8 cellular contexts compared by ENCODE assay signal in the genomic region with DNA sequence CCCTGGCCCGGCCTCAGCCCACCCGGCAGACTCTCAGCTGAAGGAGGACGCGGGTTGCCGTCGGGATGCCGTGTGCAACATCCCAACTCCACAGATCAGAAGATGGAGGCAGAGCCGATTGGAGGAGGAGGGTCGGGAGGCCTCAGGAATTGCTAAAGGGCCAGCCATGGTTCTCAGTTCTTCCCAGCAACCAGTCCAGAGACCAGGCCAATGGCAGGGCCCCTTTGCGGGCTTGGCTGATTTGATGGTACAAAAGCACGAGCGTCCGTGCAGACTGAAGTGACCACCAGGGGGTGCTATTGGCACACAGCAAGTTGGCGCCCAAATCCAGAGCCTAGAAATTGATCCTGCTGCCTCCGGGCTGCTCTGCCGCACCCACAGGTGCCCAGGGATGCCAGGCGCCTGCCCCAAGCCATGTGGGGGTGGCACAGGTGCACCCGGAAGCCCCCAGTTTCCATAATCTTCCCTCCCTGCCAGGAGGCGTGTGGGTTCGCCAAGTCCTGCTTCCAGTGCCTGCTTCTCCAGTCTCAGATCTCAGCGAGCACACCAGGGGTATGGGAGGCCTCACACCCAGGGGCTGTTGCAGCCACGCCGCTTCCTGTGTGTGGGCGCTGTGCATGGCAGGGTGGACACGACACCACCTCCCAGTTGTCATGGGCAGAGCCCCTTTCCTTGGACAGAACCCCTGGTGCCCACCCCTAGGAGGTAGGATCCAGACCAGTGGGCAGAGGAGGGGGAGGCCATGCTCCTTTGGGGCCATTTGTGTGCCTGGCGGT. TPM values are rescaled to one million over a fixed set of nuclear protein-coding genes. Genes with fewer than 3 reads are reported as not detected.
DNase-seq lines count a peak whose midpoint lies in the region; ATAC-seq and TF ChIP-seq lines count a peak whose summit lies in the region.

No MANE protein-coding gene starts in this region.

- H3K9me3 ChIP-seq in heart left ventricle = no peaks in the 10 kb centered on the region
- H3K9me3 ChIP-seq in aorta (ENCODE audit: control insufficient read depth, low read length) = no peaks in the 10 kb centered on the region

- H3K36me3 ChIP-seq in heart left ventricle (no peaks in the 10 kb centered on the region), aorta (ENCODE audit: control insufficient read depth in 1 of 2, insufficient read depth in 2 of 2, low read length in 1 of 2) (no peaks in the 10 kb centered on the region)

- peak; percentile 36 for ATAC-seq in GM19324 (IDR thresholded peaks at IDR 0.05; ENCODE audit: low FRiP score, unreplicated experiment)
- peak; percentile 49 to 91 (median 87) for ATAC-seq in heart left ventricle
- peak; percentile 84 for ATAC-seq in aorta (ENCODE audit: low FRiP score)

- DNase-seq in AG20443 (ENCODE audit: low spot score) (peak; percentile 87), NCI-H1092 (lab: John Stamatoyannopoulos, UW) (peak; percentile 74), SW 1271 (lab: John Stamatoyannopoulos, UW) (peak; percentile 34 to 71), heart left ventricle (peak; percentile 79 to 88 (median 85)), pulmonary artery endothelial cell (ENCODE audit: low read depth, low spot score) (peak; percentile 66), aorta (peak; percentile 88 to 93)
- peak; percentile 60 for DNase-seq in activated naive CD8-positive, alpha-beta T cell treated with anti-CD3 and anti-CD28 coated beads, Interleukin-2, amount 50 U/mL, for 16 hours (ENCODE audit: low read depth, low spot score)

- H3K4me1 ChIP-seq in heart left ventricle (peaks cover 0 to 14% (median 3%) of the 10 kb centered on the region in 12 donors), aorta (ENCODE audit: control insufficient read depth in 1 of 2, insufficient read depth in 2 of 2, low read length in 2 of 2) (no peaks in the 10 kb centered on the region)

- no peak overlapping the region for H3K27ac ChIP-seq in heart left ventricle
- H3K27ac ChIP-seq in aorta (ENCODE audit: low read depth in 1 of 2, low read length in 2 of 2) = no peak overlapping the region

- H3K27me3 ChIP-seq in heart left ventricle = peaks cover 0 to 11% (median 0%) of the 10 kb centered on the region in 9 donors
- H3K27me3 ChIP-seq in aorta (ENCODE audit: control insufficient read depth in 1 of 2, insufficient read depth in 2 of 2, low read length in 1 of 2) = no peaks in the 10 kb centered on the region

- intact Hi-C loops in heart left ventricle (cut with DNase I) = loop anchor here (1.0 to 10.0 kb wide), 12 partner anchors 60 to 425 kb away; no protein-coding TSS in a partner anchor
- intact Hi-C loops in aorta (cut with DNase I) = loop anchor here (1.0 to 10.0 kb wide), 7 partner anchors 62 to 425 kb away; no protein-coding TSS in a partner anchor

- H3K4me3 ChIP-seq in heart left ventricle = no peak overlapping the region
- no peak overlapping the region for H3K4me3 ChIP-seq in aorta (ENCODE audit: low read length in 2 of 2)

- TF ChIP-seq CTCF in heart left ventricle (IDR thresholded peaks at IDR 0.05) = peak; percentile 92 to 99 (median 97)

- no peak for TF ChIP-seq POLR2A in heart left ventricle (IDR thresholded peaks at IDR 0.05)

- WGBS in heart left ventricle, 4 donors = 32 to 45% (median 39%) methylated on average over 17 to 26 of the region's 26 CpGs
- 33 to 38% methylated on average over 25 to 26 of the region's 26 CpGs for WGBS in aorta, 2 donors

RNA-seq across cellular contexts. Expression of gene TEX19, which starts 7.1 kb away (rescaled TPM):
- total RNA-seq in heart left ventricle (not detected), pulmonary artery endothelial cell (0.11 TPM in 1 of 2 replicates, not detected in the other), aorta (not detected)
- polyA plus RNA-seq in heart left ventricle (not detected), aorta (not detected)

RNA-seq across cellular contexts. Expression of gene SECTM1, which starts 18.3 kb away (rescaled TPM):
- 10 to 100 TPM in 2 of 9 donors, 1 to 10 TPM in 7; 2.3 to 41.6 (median 3.5) TPM for total RNA-seq in heart left ventricle
- 1 to 10 TPM; 2.3 to 3.4 TPM for polyA plus RNA-seq in heart left ventricle
- 2.0 and 4.4 TPM in 2 replicates for total RNA-seq in pulmonary artery endothelial cell
- total RNA-seq in aorta = 10 to 100 TPM in 1 of 2 donors, 1 to 10 TPM in 1; 9.9 to 15.8 TPM
- 10 to 100 TPM in 1 of 2 donors, 1 to 10 TPM in 1; 4.5 to 22.5 TPM for polyA plus RNA-seq in aorta

RNA-seq across cellular contexts. Expression of gene UTS2R, which starts 19.7 kb away (rescaled TPM):
- total RNA-seq in heart left ventricle = 10 to 100 TPM in 1 of 9 donors, 1 to 10 TPM in 6, under 1 TPM in 2; 0.58 to 21.9 (median 1.7) TPM
- polyA plus RNA-seq in heart left ventricle = under 1 TPM; 0.11 TPM
- not detected in 2 replicates for total RNA-seq in pulmonary artery endothelial cell
- total RNA-seq in aorta = not detected
- not detected for polyA plus RNA-seq in aorta

RNA-seq across cellular contexts. Expression of gene CD7, which starts 34.5 kb away (rescaled TPM):
- total RNA-seq in heart left ventricle (1 to 10 TPM in 2 of 9 donors, under 1 TPM in 5, not detected in 2; 0.21 to 8.6 (median 0.42) TPM), pulmonary artery endothelial cell (not detected in 2 replicates), aorta (1 to 10 TPM; 2.6 to 3.4 TPM)
- polyA plus RNA-seq in heart left ventricle (under 1 TPM; 0.23 to 0.53 TPM), aorta (under 1 TPM; 0.33 to 0.75 TPM)

Comparison
In these comparisons a context has a peak if more than half of its experiments do, and no peak if none do; other contexts are left out.
1. ATAC-seq: peak in every context shown above with its lines; median percentile 87 in heart left ventricle; 84 in aorta; 36 in GM19324.